ENCODE assay signal across 8 cellular contexts in genomic region chr2:233251306-233252116, GRCh38. TPM values are rescaled to one million over a fixed set of nuclear protein-coding genes. Genes with fewer than 3 reads are reported as not detected.
DNase-seq lines count a peak whose midpoint lies in the region; ATAC-seq and TF ChIP-seq lines count a peak whose summit lies in the region.

ATG16L1 (plus strand) TSS chr2:233251673; CDS start chr2:233251828, 155 bp downstream.

- peaks cover 17% of the 10 kb centered on the region for H3K4me1 ChIP-seq in mucosa of descending colon (ENCODE audit: low read depth)

- H3K4me3 ChIP-seq in epithelial cell of esophagus (ENCODE audit: low read length) (peak within 1 kb of the TSS; percentile 85), mucosa of descending colon (peak within 1 kb of the TSS; percentile 92)

- ATAC-seq in GM21576 (IDR thresholded peaks at IDR 0.05; ENCODE audit: unreplicated experiment) (peak; percentile 95), mucosa of descending colon (peak; percentile 98)

- DNase-seq in DMS53 (lab: John Stamatoyannopoulos, UW) (peak; percentile 97), OCI-M2 (lab: John Stamatoyannopoulos, UW; ENCODE audit: unreplicated experiment) (peak; percentile 73), activated T-cell treated with anti-CD3 and anti-CD28 coated beads for 4 hours (peak; percentile 89), epithelial cell of esophagus (ENCODE audit: low read depth) (peak; percentile 98), mucosa of descending colon (peak; percentile 98)
- DNase-seq in stimulated activated CD8-positive, alpha-beta memory T cell treated with anti-CD3 and anti-CD28 coated beads, Interleukin-4, amount 100 ng/mL, for 24 hours (ENCODE audit: low read depth): peak; percentile 94

- H3K36me3 ChIP-seq in mucosa of descending colon (ENCODE audit: low read depth): no peaks in the 10 kb centered on the region

- H3K9me3 ChIP-seq in mucosa of descending colon: no peaks in the 10 kb centered on the region

- peak; percentile 49; the same call in 1 of the 2 replicates for TF ChIP-seq EP300 in Ishikawa (IDR thresholded peaks at IDR 0.05; ENCODE audit: borderline replicate concordance)

- intact Hi-C loops in mucosa of descending colon (cut with DNase I, micrococcal nuclease): no loop called here

- peak; percentile 96 for TF ChIP-seq RAD21 in Ishikawa (IDR thresholded peaks at IDR 0.05; ENCODE audit: low read depth)

- TF ChIP-seq CTCF in epithelial cell of esophagus (IDR thresholded peaks at IDR 0.05; ENCODE audit: insufficient read depth, low read depth, low read length, missing control alignments): peak; percentile 79
- peak; percentile 91 for TF ChIP-seq CTCF in mucosa of descending colon (IDR thresholded peaks at IDR 0.05)

TF ChIP-seq in Ishikawa, 13 proteins besides CTCF, POLR2A, EP300 and RAD21:
- peak; percentile 32 for TF ChIP-seq MAX (IDR thresholded peaks at IDR 0.05)
- TF ChIP-seq TAF1 (IDR thresholded peaks at IDR 0.05; ENCODE audit: low read depth): peak; percentile 90
- 0 out of 2 replicates have a peak, but pooled peaks have one; percentile 4 for TF ChIP-seq TEAD4 (IDR thresholded peaks at IDR 0.05)
- no peak for TF ChIP-seq FOXM1 (IDR thresholded peaks at IDR 0.05; ENCODE audit: borderline replicate concordance, low read depth)
- TF ChIP-seq TCF12 (IDR thresholded peaks at IDR 0.05; ENCODE audit: low read depth): peak; percentile 57; the same call in 1 of the 2 replicates
- TF ChIP-seq, protein P1, sequence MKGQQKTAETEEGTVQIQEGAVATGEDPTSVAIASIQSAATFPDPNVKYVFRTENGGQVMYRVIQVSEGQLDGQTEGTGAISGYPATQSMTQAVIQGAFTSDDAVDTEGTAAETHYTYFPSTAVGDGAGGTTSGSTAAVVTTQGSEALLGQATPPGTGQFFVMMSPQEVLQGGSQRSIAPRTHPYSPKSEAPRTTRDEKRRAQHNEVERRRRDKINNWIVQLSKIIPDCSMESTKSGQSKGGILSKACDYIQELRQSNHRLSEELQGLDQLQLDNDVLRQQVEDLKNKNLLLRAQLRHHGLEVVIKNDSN (IDR thresholded peaks at IDR 0.05): no peak; the same call in 1 of the 2 replicates
- TF ChIP-seq, protein P2, sequence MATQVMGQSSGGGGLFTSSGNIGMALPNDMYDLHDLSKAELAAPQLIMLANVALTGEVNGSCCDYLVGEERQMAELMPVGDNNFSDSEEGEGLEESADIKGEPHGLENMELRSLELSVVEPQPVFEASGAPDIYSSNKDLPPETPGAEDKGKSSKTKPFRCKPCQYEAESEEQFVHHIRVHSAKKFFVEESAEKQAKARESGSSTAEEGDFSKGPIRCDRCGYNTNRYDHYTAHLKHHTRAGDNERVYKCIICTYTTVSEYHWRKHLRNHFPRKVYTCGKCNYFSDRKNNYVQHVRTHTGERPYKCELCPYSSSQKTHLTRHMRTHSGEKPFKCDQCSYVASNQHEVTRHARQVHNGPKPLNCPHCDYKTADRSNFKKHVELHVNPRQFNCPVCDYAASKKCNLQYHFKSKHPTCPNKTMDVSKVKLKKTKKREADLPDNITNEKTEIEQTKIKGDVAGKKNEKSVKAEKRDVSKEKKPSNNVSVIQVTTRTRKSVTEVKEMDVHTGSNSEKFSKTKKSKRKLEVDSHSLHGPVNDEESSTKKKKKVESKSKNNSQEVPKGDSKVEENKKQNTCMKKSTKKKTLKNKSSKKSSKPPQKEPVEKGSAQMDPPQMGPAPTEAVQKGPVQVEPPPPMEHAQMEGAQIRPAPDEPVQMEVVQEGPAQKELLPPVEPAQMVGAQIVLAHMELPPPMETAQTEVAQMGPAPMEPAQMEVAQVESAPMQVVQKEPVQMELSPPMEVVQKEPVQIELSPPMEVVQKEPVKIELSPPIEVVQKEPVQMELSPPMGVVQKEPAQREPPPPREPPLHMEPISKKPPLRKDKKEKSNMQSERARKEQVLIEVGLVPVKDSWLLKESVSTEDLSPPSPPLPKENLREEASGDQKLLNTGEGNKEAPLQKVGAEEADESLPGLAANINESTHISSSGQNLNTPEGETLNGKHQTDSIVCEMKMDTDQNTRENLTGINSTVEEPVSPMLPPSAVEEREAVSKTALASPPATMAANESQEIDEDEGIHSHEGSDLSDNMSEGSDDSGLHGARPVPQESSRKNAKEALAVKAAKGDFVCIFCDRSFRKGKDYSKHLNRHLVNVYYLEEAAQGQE (IDR thresholded peaks at IDR 0.05; ENCODE audit: low read depth): no peak
- TF ChIP-seq YY1 (IDR thresholded peaks at IDR 0.05; ENCODE audit: low read depth): peak; percentile 22
- TF ChIP-seq NFIC (IDR thresholded peaks at IDR 0.05): no peak
- peak; percentile 66 for TF ChIP-seq EGR1 (IDR thresholded peaks at IDR 0.05)
- TF ChIP-seq ZBTB7A (IDR thresholded peaks at IDR 0.05; ENCODE audit: low read depth): no peak
- TF ChIP-seq CEBPB (IDR thresholded peaks at IDR 0.05): no peak
- peak; percentile 95 for TF ChIP-seq CREB1 (IDR thresholded peaks at IDR 0.05; ENCODE audit: low read depth)
TF ChIP-seq in Ishikawa: peak in this region for 7.

RNA-seq across cellular contexts. Expression of gene ATG16L1, which starts in this region (rescaled TPM):
- total RNA-seq in mucosa of descending colon: 10 to 100 TPM; 29.5 to 42.9 (median 36.0) TPM

Comparison
In these comparisons a context has a peak if more than half of its experiments do, and no peak if none do; other contexts are left out.
1. Peak in every context shown above with its lines: DNase-seq, ATAC-seq and H3K4me3 ChIP-seq.